Comparison of ENCODE assay signal across 8 cellular contexts in genomic region chr16:4375717-4376116, GRCh38. TPM values are rescaled to one million over a fixed set of nuclear protein-coding genes. Genes with fewer than 3 reads are reported as not detected.
DNase-seq lines count a peak whose midpoint lies in the region; ATAC-seq and TF ChIP-seq lines count a peak whose summit lies in the region.
"Had no signal": no experiment of that assay in that cellular context is flagged by ENCODE, and none has a peak within 500 bp of the region (broad histone marks: within the 10 kb centered on the region; RNA-seq: fewer than 3 reads in every experiment).

No MANE protein-coding gene starts in this region.

- H3K4me1 ChIP-seq in RWPE2 (ENCODE audit: insufficient read depth, poor library complexity, severe bottlenecking): peaks cover 50% of the 10 kb centered on the region

- no peak overlapping the region for H3K4me3 ChIP-seq in RWPE2 (ENCODE audit: severe bottlenecking)
- H3K4me3 ChIP-seq in fibroblast of the aortic adventitia (ENCODE audit: low read depth, low read length): peak overlapping the region; percentile 62

- H3K9me3 Mint-ChIP-seq in immature natural killer cell: no peaks in the 10 kb centered on the region

- H3K4me1 Mint-ChIP-seq in immature natural killer cell: peaks cover 9 to 16% of the 10 kb centered on the region in 2 donors

- DNase-seq in RWPE2 (ENCODE audit: low spot score) (no peak), fibroblast of the aortic adventitia (ENCODE audit: low read depth) (peak; percentile 73), immature natural killer cell (no peak), SHP77 (lab: John Stamatoyannopoulos, UW) (no peak)
- DNase-seq: activated naive CD4-positive, alpha-beta T cell treated with Interleukin-2 at 50 U/mL for 16 hours; MM.1S had no signal

- no peak overlapping the region for H3K4me3 Mint-ChIP-seq in immature natural killer cell

- H3K9me3 ChIP-seq in RWPE2 (ENCODE audit: severe bottlenecking): no peaks in the 10 kb centered on the region

- H3K27ac ChIP-seq in RWPE2 (ENCODE audit: poor library complexity, severe bottlenecking) (peak overlapping the region; percentile 94), temporal lobe (ENCODE audit: low read depth, low read length) (peak overlapping the region; percentile 59)

- H3K36me3 ChIP-seq in RWPE2 (ENCODE audit: low read depth): peaks cover under 1% of the 10 kb centered on the region; the same call in 1 of the 2 replicates

- H3K36me3 Mint-ChIP-seq in immature natural killer cell: no peaks in the 10 kb centered on the region

- no peak for ATAC-seq in RWPE2 (ENCODE audit: low read depth)
- no peak for ATAC-seq in GM19395 (IDR thresholded peaks at IDR 0.05; ENCODE audit: unreplicated experiment)

- no peaks in the 10 kb centered on the region for H3K27me3 ChIP-seq in RWPE2 (ENCODE audit: insufficient read depth, poor library complexity, severe bottlenecking)

- H3K27me3 Mint-ChIP-seq in immature natural killer cell (ENCODE audit: low read depth in 3 of 3): peaks cover 2 to 22% (median 6%) of the 10 kb centered on the region in 3 donors

- peak overlapping the region in 1 of 6 donors; percentile 23 for H3K27ac Mint-ChIP-seq in immature natural killer cell

- TF ChIP-seq CTCF in RWPE2 (IDR thresholded peaks at IDR 0.05; ENCODE audit: poor library complexity, severe bottlenecking): no peak
- no peak for TF ChIP-seq CTCF in fibroblast of the aortic adventitia (IDR thresholded peaks at IDR 0.05; ENCODE audit: insufficient read depth, low read length)

RNA-seq across cellular contexts. Expression of gene VASN, which starts 4.1 kb away (rescaled TPM):
- total RNA-seq in fibroblast of the aortic adventitia (ENCODE audit: low replicate concordance): 130 and 136 TPM in 2 replicates
- 2.5 TPM for total RNA-seq in temporal lobe
- under 1 TPM in 2 of 3 donors, not detected in 1; 0.07 to 0.20 TPM for polyA plus RNA-seq in immature natural killer cell

RNA-seq across cellular contexts. Expression of gene PAM16, which starts 24.6 kb away (rescaled TPM):
- 5.0 and 20.2 TPM in 2 replicates for total RNA-seq in fibroblast of the aortic adventitia (ENCODE audit: low replicate concordance)
- total RNA-seq in temporal lobe: 16.7 TPM
- 10 to 100 TPM; 32.9 to 61.6 (median 36.3) TPM for polyA plus RNA-seq in immature natural killer cell

RNA-seq across cellular contexts. Expression of gene CORO7, which starts 40.7 kb away (rescaled TPM):
- total RNA-seq in fibroblast of the aortic adventitia (ENCODE audit: low replicate concordance): 16.7 and 26.7 TPM in 2 replicates
- 25.6 TPM for total RNA-seq in temporal lobe
- polyA plus RNA-seq in immature natural killer cell: 100 to 1,000 TPM in 1 of 3 donors, 10 to 100 TPM in 2; 37.6 to 112 (median 37.8) TPM

RNA-seq across cellular contexts. Expression of gene DNAJA3, which starts 50.0 kb away (rescaled TPM):
- 33.3 and 44.0 TPM in 2 replicates for total RNA-seq in fibroblast of the aortic adventitia (ENCODE audit: low replicate concordance)
- total RNA-seq in temporal lobe: 21.1 TPM
- polyA plus RNA-seq in immature natural killer cell: 10 to 100 TPM; 32.7 to 42.4 (median 38.7) TPM

RNA-seq across cellular contexts. Expression of gene GLIS2, which starts 59.9 kb away (rescaled TPM):
- 3.3 and 6.6 TPM in 2 replicates for total RNA-seq in fibroblast of the aortic adventitia (ENCODE audit: low replicate concordance)
- total RNA-seq in temporal lobe: 5.7 TPM
- polyA plus RNA-seq in immature natural killer cell: not detected

Comparison
In these comparisons a context has a peak if more than half of its experiments do, and no peak if none do; other contexts are left out.
1. RNA of gene VASN, which starts 4.1 kb away (total RNA-seq): 130 to 136 TPM in fibroblast of the aortic adventitia; 2.5 TPM in temporal lobe (single experiment); every median in the first group is over 10 times any median in the second.